ENCODE assay signal across 7 cellular contexts in the genomic region with DNA sequence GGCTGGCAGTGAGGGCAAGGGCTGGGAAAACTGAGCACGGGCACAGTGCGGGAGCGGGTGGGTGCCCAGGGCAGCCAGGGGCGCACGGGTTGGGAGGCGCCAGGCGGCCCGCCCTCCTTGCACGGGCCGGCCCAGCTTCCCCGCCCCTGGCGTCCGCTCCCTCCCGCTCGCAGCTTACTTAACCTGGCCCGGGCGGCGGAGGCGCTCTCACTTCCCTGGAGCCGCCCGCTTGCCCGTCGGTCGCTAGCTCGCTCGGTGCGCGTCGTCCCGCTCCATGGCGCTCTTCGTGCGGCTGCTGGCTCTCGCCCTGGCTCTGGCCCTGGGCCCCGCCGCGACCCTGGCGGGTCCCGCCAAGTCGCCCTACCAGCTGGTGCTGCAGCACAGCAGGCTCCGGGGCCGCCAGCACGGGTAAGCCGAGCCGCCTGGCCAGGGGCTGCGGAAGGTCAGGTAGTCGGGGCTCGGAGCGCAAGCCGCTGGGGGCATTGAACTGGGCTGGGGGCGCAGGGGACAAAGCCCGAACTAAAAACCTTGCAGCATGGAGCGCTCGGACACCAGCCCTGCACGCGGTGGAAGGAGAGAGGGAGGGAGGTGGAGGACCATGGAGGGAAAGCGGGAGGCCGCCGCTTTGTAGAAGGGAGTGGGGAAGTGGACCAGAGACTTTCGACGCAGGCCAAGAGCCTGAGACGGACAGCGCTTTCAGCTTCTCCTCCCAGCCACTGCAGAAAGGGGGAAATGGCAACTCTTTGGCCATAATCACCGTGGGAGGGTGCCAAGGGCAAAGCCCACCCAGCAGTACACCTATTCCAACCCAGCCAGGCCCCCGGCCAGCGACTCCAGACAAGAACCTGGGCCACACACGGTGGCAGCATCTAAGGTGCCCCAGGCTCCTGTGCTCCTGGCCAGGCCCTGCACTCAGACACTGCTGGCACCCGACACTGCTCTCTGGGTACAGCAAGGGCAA. TPM values are rescaled to one million over a fixed set of nuclear protein-coding genes. Genes with fewer than 3 reads are reported as not detected.
A peak's percentile ranks its signal among the peaks of the same experiment; 100 is the strongest.
DNase-seq lines count a peak whose midpoint lies in the region; ATAC-seq and TF ChIP-seq lines count a peak whose summit lies in the region.

A gene (plus strand): TSS at position 207 of the 961 bp plus-strand sequence. CDS start 68 bp downstream, at position 275.

- H4K20me1 ChIP-seq in Karpas-422 (ENCODE audit: insufficient read depth, low read depth, low read length) = no peaks in the 10 kb centered on the region

- no peaks in the 10 kb centered on the region for H3K9me2 ChIP-seq in Karpas-422 (replicated peaks; ENCODE audit: insufficient read depth, low read length)

- H3K27me3 ChIP-seq in breast epithelium (no peaks in the 10 kb centered on the region), skeletal muscle satellite cell (ENCODE audit: control insufficient read depth, insufficient read depth, low read length) (no peaks in the 10 kb centered on the region), Karpas-422 (ENCODE audit: low read length) (no peaks in the 10 kb centered on the region)

- DNase-seq in LoVo (ENCODE audit: low spot score) = peak; percentile 70
- DNase-seq in breast epithelium (ENCODE audit: low spot score in 2 of 2) = no peak
- DNase-seq in iPS-NIHi11 (ENCODE audit: low spot score) = peak; percentile 92
- DNase-seq in Karpas-422 = no peak
- DNase-seq in superior temporal gyrus (ENCODE audit: extremely low spot score) = no peak

- peak; percentile 52 for ATAC-seq in GM18907 (IDR thresholded peaks at IDR 0.05; ENCODE audit: unreplicated experiment)

- no peak within 1 kb of the TSS for H2AFZ ChIP-seq in Karpas-422 (ENCODE audit: low read length)

- no peaks in the 10 kb centered on the region for H3K36me3 ChIP-seq in breast epithelium
- H3K36me3 ChIP-seq in skeletal muscle satellite cell (ENCODE audit: insufficient read depth, low read length) = peaks cover 42% of the 10 kb centered on the region
- H3K36me3 ChIP-seq in Karpas-422 (ENCODE audit: insufficient read depth, low read length) = no peaks in the 10 kb centered on the region

- intact Hi-C loops in breast epithelium (cut with DNase I; ENCODE audit: low total_unique reads) = no loop called here

- TF ChIP-seq POLR2A in breast epithelium (IDR thresholded peaks at IDR 0.05) = no peak

- no peak for TF ChIP-seq CTCF in breast epithelium (IDR thresholded peaks at IDR 0.05)

- H3K9ac ChIP-seq in skeletal muscle satellite cell (ENCODE audit: low read depth, low read length) = peak within 1 kb of the TSS; percentile 91
- H3K9ac ChIP-seq in Karpas-422 (ENCODE audit: low read length) = no peak within 1 kb of the TSS

- H3K27ac ChIP-seq in breast epithelium = peak within 1 kb of the TSS in 1 of 2 donors; percentile 33
- no peak within 1 kb of the TSS for H3K27ac ChIP-seq in Karpas-422 (ENCODE audit: low read length)

- peak within 1 kb of the TSS; percentile 53 to 69 (median 57) for H3K4me3 ChIP-seq in breast epithelium
- H3K4me3 ChIP-seq in skeletal muscle satellite cell (ENCODE audit: low read length) = peak within 1 kb of the TSS; percentile 86
- H3K4me3 ChIP-seq in Karpas-422 (ENCODE audit: low read length) = no peak within 1 kb of the TSS

- peaks cover 9 to 12% of the 10 kb centered on the region in 2 donors for H3K4me1 ChIP-seq in breast epithelium
- H3K4me1 ChIP-seq in skeletal muscle satellite cell (ENCODE audit: control insufficient read depth, insufficient read depth, low read length) = peaks cover 62% of the 10 kb centered on the region
- H3K4me1 ChIP-seq in Karpas-422 (ENCODE audit: low read length) = peaks cover 6% of the 10 kb centered on the region

- H3K79me2 ChIP-seq in Karpas-422 (ENCODE audit: low read length) = no peaks in the 10 kb centered on the region

- H3K9me3 ChIP-seq in breast epithelium (no peaks in the 10 kb centered on the region), skeletal muscle satellite cell (replicated peaks; ENCODE audit: low read length) (no peaks in the 10 kb centered on the region), Karpas-422 (ENCODE audit: low read length) (no peaks in the 10 kb centered on the region)

- peak within 1 kb of the TSS; percentile 95 for H3K4me2 ChIP-seq in skeletal muscle satellite cell (ENCODE audit: low read length)
- no peak within 1 kb of the TSS for H3K4me2 ChIP-seq in Karpas-422 (ENCODE audit: low read depth, low read length, poor library complexity, severe bottlenecking)

RNA-seq across cellular contexts. Expression of the gene that starts here (rescaled TPM):
- 100 to 1,000 TPM in 1 of 3 donors, 10 to 100 TPM in 2; 40.4 to 145 (median 45.2) TPM for total RNA-seq in breast epithelium
- total RNA-seq in skeletal muscle satellite cell (2012; rRNA removed) = 1,248 and 1,783 TPM in 2 replicates
- not detected in 2 replicates for total RNA-seq in Karpas-422 (2014; rRNA removed; shearing (Covaris generic); ENCODE audit: low replicate concordance)

Comparison
In these comparisons a context has a peak if more than half of its experiments do, and no peak if none do; other contexts are left out.
1. RNA of the gene that starts here (total RNA-seq): 40.4 to 145 TPM in breast epithelium; not detected in Karpas-422; every median in the first group is over 10 times any median in the second.
2. DNase-seq: peak in LoVo (single experiment) and iPS-NIHi11 (single experiment); none in breast epithelium (0 of 2), Karpas-422 (single experiment) and superior temporal gyrus (single experiment).